8 cellular contexts compared by ENCODE assay signal in genomic region chr5:140401362-140402257, GRCh38. TPM values are rescaled to one million over a fixed set of nuclear protein-coding genes. Genes with fewer than 3 reads are reported as not detected.
DNase-seq lines count a peak whose midpoint lies in the region; ATAC-seq and TF ChIP-seq lines count a peak whose summit lies in the region.

Gene ANKHD1 (plus strand): TSS chr5:140401833. CDS start chr5:140401968, 135 bp downstream.

- no peaks in the 10 kb centered on the region for H3K9me3 ChIP-seq in gastroesophageal sphincter

- H3K27ac Mint-ChIP-seq in activated naive CD4-positive, alpha-beta T cell treated with anti-CD3 and anti-CD28 coated beads for 36 hours, result no peak within 1 kb of the TSS

- H3K36me3 Mint-ChIP-seq in activated naive CD4-positive, alpha-beta T cell treated with anti-CD3 and anti-CD28 coated beads for 36 hours (ENCODE audit: low read depth), result peaks cover 11% of the 10 kb centered on the region

- peak; percentile 91 to 94 for TF ChIP-seq POLR2A in gastroesophageal sphincter (IDR thresholded peaks at IDR 0.05)

- no peaks in the 10 kb centered on the region for H3K27me3 Mint-ChIP-seq in activated naive CD4-positive, alpha-beta T cell treated with anti-CD3 and anti-CD28 coated beads for 36 hours (ENCODE audit: low read depth)

- H3K4me3 ChIP-seq in HFF-Myc (replicated peaks; ENCODE audit: low read depth, low read length), result peak within 1 kb of the TSS; percentile 78
- peak within 1 kb of the TSS; percentile 78 to 98 for H3K4me3 ChIP-seq in gastroesophageal sphincter

- TF ChIP-seq EP300 in gastroesophageal sphincter (IDR thresholded peaks at IDR 0.05), result no peak

- no peak within 1 kb of the TSS for H3K4me3 Mint-ChIP-seq in activated naive CD4-positive, alpha-beta T cell treated with anti-CD3 and anti-CD28 coated beads for 36 hours

- H3K27ac ChIP-seq in gastroesophageal sphincter, result peak within 1 kb of the TSS; percentile 85 to 99 (median 96)

- no peaks in the 10 kb centered on the region for H3K9me3 Mint-ChIP-seq in activated naive CD4-positive, alpha-beta T cell treated with anti-CD3 and anti-CD28 coated beads for 36 hours

- TF ChIP-seq CTCF in HFF-Myc (IDR thresholded peaks at IDR 0.05; ENCODE audit: low read depth, low read length, missing control alignments) (no peak), gastroesophageal sphincter (IDR thresholded peaks at IDR 0.05) (no peak)

- 0% methylated on average over 5 to 17 of the region's 83 CpGs for WGBS in gastroesophageal sphincter (ENCODE audit: low coverage in 1 of 2), 2 donors

- DNase-seq in GM03348 (ENCODE audit: low spot score) (peak; percentile 97), HFF-Myc (ENCODE audit: extremely low read depth, low read depth) (peak; percentile 100), NAMALWA (ENCODE audit: low spot score) (peak; percentile 100), SK-N-DZ (ENCODE audit: low spot score) (peak; percentile 100), non-pigmented ciliary epithelial cell (ENCODE audit: low read depth) (peak; percentile 100), superior temporal gyrus (ENCODE audit: extremely low spot score) (peak; percentile 100)
- peak; percentile 99 for DNase-seq in activated naive CD4-positive, alpha-beta T cell treated with anti-CD3 and anti-CD28 coated beads for 36 hours

- CTCF ChIA-PET in activated naive CD4-positive, alpha-beta T cell treated with anti-CD3 and anti-CD28 coated beads for 36 hours (lab: Charles Lee), result interaction anchor here (1.0 to 2.4 kb wide), 6 partner anchors 28 to 233 kb away, joined by 3 to 18 read pairs (median 3); partner anchors contain the start of genes CD14, CYSTM1 and EIF4EBP3

- intact Hi-C loops in activated naive CD4-positive, alpha-beta T cell treated with anti-CD3 and anti-CD28 coated beads for 36 hours (cut with micrococcal nuclease), result loop anchor here (1.0 to 5.0 kb wide), 19 partner anchors 19 to 1216 kb away; partner anchors contain the start of genes APBB3, CYSTM1, DIAPH1 and EIF4EBP3

- peaks cover 0 to 3% of the 10 kb centered on the region in 2 donors for H3K36me3 ChIP-seq in gastroesophageal sphincter

- peaks cover 8 to 52% (median 20%) of the 10 kb centered on the region in 3 donors for H3K4me1 ChIP-seq in gastroesophageal sphincter

- no peaks in the 10 kb centered on the region for H3K27me3 ChIP-seq in gastroesophageal sphincter

- H3K4me1 Mint-ChIP-seq in activated naive CD4-positive, alpha-beta T cell treated with anti-CD3 and anti-CD28 coated beads for 36 hours (ENCODE audit: low read depth), result peaks cover 37% of the 10 kb centered on the region

- peak; percentile 96 for ATAC-seq in gastroesophageal sphincter

RNA-seq across cellular contexts. Expression of gene ANKHD1, which starts in this region (rescaled TPM):
- 46.2 and 62.1 TPM in 2 replicates for polyA plus RNA-seq in SK-N-DZ (2014; cell fraction: cytosol; rRNA removed)
- polyA plus RNA-seq in SK-N-DZ (2014; cell fraction: nucleus; rRNA removed), result 92.9 and 116 TPM in 2 replicates
- 10 to 100 TPM; 83.2 to 87.0 TPM for total RNA-seq in activated naive CD4-positive, alpha-beta T cell treated with anti-CD3 and anti-CD28 coated beads for 36 hours
- 100 to 1,000 TPM in 1 of 4 donors, 10 to 100 TPM in 3; 52.7 to 156 (median 84.5) TPM for total RNA-seq in gastroesophageal sphincter

Comparison
In these comparisons a context has a peak if more than half of its experiments do, and no peak if none do; other contexts are left out.
1. Peak in every context shown above with its lines: DNase-seq, ATAC-seq, H3K4me3 ChIP-seq and H3K27ac ChIP-seq.